11 cellular contexts compared by ENCODE assay signal in the genomic region with DNA sequence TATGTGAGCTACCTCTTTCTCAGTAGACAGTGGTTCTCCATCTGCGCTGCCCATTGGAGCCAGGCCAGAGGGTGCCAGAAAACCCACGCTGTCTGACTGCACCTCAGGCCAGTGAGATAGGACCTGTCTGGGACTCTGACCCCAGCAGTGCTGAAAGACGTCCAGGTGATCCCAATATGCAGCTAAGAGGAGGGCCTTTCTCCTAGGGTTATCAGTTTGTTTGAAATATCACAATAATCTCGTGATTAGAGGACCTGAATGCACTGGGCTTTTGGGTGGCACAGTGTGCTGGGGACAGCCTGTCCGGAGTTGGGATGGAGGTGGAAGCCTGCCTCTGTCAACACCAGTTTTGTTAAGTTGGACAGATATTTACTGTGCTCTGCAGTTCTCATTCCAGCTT.
"Had no signal": no experiment of that assay in that cellular context is flagged by ENCODE, and none has a peak within 500 bp of the region (broad histone marks: within the 10 kb centered on the region; RNA-seq: fewer than 3 reads in every experiment).

No MANE protein-coding gene starts in this region.

- DNase-seq: activated gamma-delta T cell; activated T-cell treated with anti-CD3 and anti-CD28 coated beads, Interleukin-2, amount 50 U/mL, for 4 hours; foreskin melanocyte; heart right ventricle; left lung; retina; stimulated activated naive B cell treated with anti-CD40 and anti-IgM and Interleukin-4, amounts not matched to agents 10 μg/mL and 1 μg/mL and 100 μg/mL, for 72 hours had no signal

- H3K4me2 ChIP-seq: neural progenitor cell had no signal

- H3K27ac ChIP-seq: neural progenitor cell, parathyroid adenoma had no signal

- H3K4me1 ChIP-seq: neural progenitor cell had no signal

- H2AFZ ChIP-seq: neural progenitor cell, parathyroid adenoma had no signal

- H3K9ac ChIP-seq: neural progenitor cell, parathyroid adenoma had no signal

- H3K27me3 ChIP-seq: heart right ventricle, left lung, neural progenitor cell had no signal

- ATAC-seq: activated T-cell treated with anti-CD3 and anti-CD28 coated beads, Interleukin-2, amount 50 U/mL, for 4 hours; stimulated activated naive B cell treated with anti-CD40 and anti-IgM and Interleukin-4, amounts not matched to agents 10 μg/mL and 1 μg/mL and 100 μg/mL, for 72 hours had no signal

- H3K79me2 ChIP-seq: parathyroid adenoma had no signal

- H3K9me3 ChIP-seq: heart right ventricle, left lung had no signal

- H3K36me3 ChIP-seq: heart right ventricle, left lung, neural progenitor cell had no signal

- H3K4me3 ChIP-seq: heart right ventricle, left lung, neural progenitor cell had no signal

- FAIRE-seq: bronchial epithelial cell, islet of Langerhans had no signal
